ENCODE assay signal across 8 cellular contexts in genomic region chr12:6821271-6821673, GRCh38. TPM values are rescaled to one million over a fixed set of nuclear protein-coding genes. Genes with fewer than 3 reads are reported as not detected.
A peak's percentile ranks its signal among the peaks of the same experiment; 100 is the strongest.
DNase-seq lines count a peak whose midpoint lies in the region; ATAC-seq and TF ChIP-seq lines count a peak whose summit lies in the region.

No MANE protein-coding gene starts in this region.

- POLR2A ChIA-PET in activated CD8-positive, alpha-beta T cell treated with anti-CD3 and anti-CD28 coated beads, Interleukin-2, amount 10 ng/mL, durations not matched to agents 7 days and 5 days (lab: Charles Lee): interaction anchor here (1.3 to 1.5 kb wide), 3 partner anchors 24 to 97 kb away, joined by 3 to 5 read pairs (median 3); partner anchors contain the start of gene MLF2

- ATAC-seq in activated CD8-positive, alpha-beta T cell treated with anti-CD3 and anti-CD28 coated beads, Interleukin-2, amount 10 ng/mL, durations not matched to agents 7 days and 5 days: peak; percentile 14
- ATAC-seq in GM21528 (IDR thresholded peaks at IDR 0.05; ENCODE audit: low FRiP score, unreplicated experiment): no peak

- H3K4me1 Mint-ChIP-seq in activated CD8-positive, alpha-beta T cell treated with anti-CD3 and anti-CD28 coated beads, Interleukin-2, amount 10 ng/mL, durations not matched to agents 7 days and 5 days (ENCODE audit: low read depth): peaks cover 22% of the 10 kb centered on the region
- H3K4me1 Mint-ChIP-seq in neural crest cell: peaks cover 77% of the 10 kb centered on the region

- no peaks in the 10 kb centered on the region for H3K9me3 Mint-ChIP-seq in activated CD8-positive, alpha-beta T cell treated with anti-CD3 and anti-CD28 coated beads, Interleukin-2, amount 10 ng/mL, durations not matched to agents 7 days and 5 days (ENCODE audit: insufficient read depth)
- H3K9me3 Mint-ChIP-seq in neural crest cell: no peaks in the 10 kb centered on the region

- H3K27me3 Mint-ChIP-seq in activated CD8-positive, alpha-beta T cell treated with anti-CD3 and anti-CD28 coated beads, Interleukin-2, amount 10 ng/mL, durations not matched to agents 7 days and 5 days (ENCODE audit: low read depth): peaks cover 50% of the 10 kb centered on the region
- peaks cover 6% of the 10 kb centered on the region for H3K27me3 Mint-ChIP-seq in neural crest cell (ENCODE audit: low read depth)

- TF ChIP-seq CTCF in neural crest cell (conservative IDR thresholded peaks at IDR 0.05): no peak

- DNase-seq in NCI-H524 (lab: John Stamatoyannopoulos, UW): peak; percentile 62 to 85
- DNase-seq in NCI-H524 treated with DMSO at 0.1 percent for 48 hours (lab: John Stamatoyannopoulos, UW): no peak
- peak; percentile 39 to 61 for DNase-seq in NCI-H187 (lab: John Stamatoyannopoulos, UW)
- DNase-seq in activated CD8-positive, alpha-beta T cell treated with anti-CD3 and anti-CD28 coated beads, Interleukin-2, amount 10 ng/mL, durations not matched to agents 7 days and 5 days: no peak
- peak; percentile 26 for DNase-seq in foreskin melanocyte
- DNase-seq in neural crest cell (ENCODE audit: low read depth, low spot score): no peak
- DNase-seq in HUDEP-2 (lab: John Stamatoyannopoulos, UW; ENCODE audit: unreplicated experiment in 76 of 76): no peak

- peak overlapping the region; percentile 51 for H3K27ac Mint-ChIP-seq in activated CD8-positive, alpha-beta T cell treated with anti-CD3 and anti-CD28 coated beads, Interleukin-2, amount 10 ng/mL, durations not matched to agents 7 days and 5 days
- peak overlapping the region; percentile 98 for H3K27ac Mint-ChIP-seq in neural crest cell (ENCODE audit: unreplicated experiment)

- CTCF ChIA-PET in activated CD8-positive, alpha-beta T cell treated with anti-CD3 and anti-CD28 coated beads, Interleukin-2, amount 10 ng/mL, durations not matched to agents 7 days and 5 days (lab: Charles Lee): interaction anchor here (0.7 to 10.3 kb wide), 8 partner anchors 10 to 85 kb away, joined by 3 to 116 read pairs (median 4); partner anchors contain the start of gene MLF2

- no peaks in the 10 kb centered on the region for H3K36me3 Mint-ChIP-seq in activated CD8-positive, alpha-beta T cell treated with anti-CD3 and anti-CD28 coated beads, Interleukin-2, amount 10 ng/mL, durations not matched to agents 7 days and 5 days (ENCODE audit: low read depth)
- H3K36me3 Mint-ChIP-seq in neural crest cell (ENCODE audit: low read depth): peaks cover 6% of the 10 kb centered on the region

- peak overlapping the region; percentile 17 for H3K4me3 Mint-ChIP-seq in activated CD8-positive, alpha-beta T cell treated with anti-CD3 and anti-CD28 coated beads, Interleukin-2, amount 10 ng/mL, durations not matched to agents 7 days and 5 days
- H3K4me3 Mint-ChIP-seq in neural crest cell: peak overlapping the region; percentile 87

RNA-seq across cellular contexts. Expression of gene GPR162, which starts 0.3 kb away (rescaled TPM):
- total RNA-seq in activated CD8-positive, alpha-beta T cell treated with anti-CD3 and anti-CD28 coated beads, Interleukin-2, amount 10 ng/mL, durations not matched to agents 7 days and 5 days: under 1 TPM; 0.13 to 0.34 TPM
- 16.4 and 17.4 TPM in 2 replicates for total RNA-seq in neural crest cell

RNA-seq across cellular contexts. Expression of gene P3H3, which starts 6.9 kb away (rescaled TPM):
- under 1 TPM in 1 of 2 experiments, not detected in 1; 0.26 TPM for total RNA-seq in activated CD8-positive, alpha-beta T cell treated with anti-CD3 and anti-CD28 coated beads, Interleukin-2, amount 10 ng/mL, durations not matched to agents 7 days and 5 days
- 47.4 and 52.7 TPM in 2 replicates for total RNA-seq in neural crest cell

RNA-seq across cellular contexts. Expression of gene GNB3, which starts 19.5 kb away (rescaled TPM):
- total RNA-seq in activated CD8-positive, alpha-beta T cell treated with anti-CD3 and anti-CD28 coated beads, Interleukin-2, amount 10 ng/mL, durations not matched to agents 7 days and 5 days: under 1 TPM in 1 of 2 experiments, not detected in 1; 0.08 TPM
- 21.2 and 22.2 TPM in 2 replicates for total RNA-seq in neural crest cell

RNA-seq across cellular contexts. Expression of gene CDCA3, which starts 29.8 kb away (rescaled TPM):
- total RNA-seq in activated CD8-positive, alpha-beta T cell treated with anti-CD3 and anti-CD28 coated beads, Interleukin-2, amount 10 ng/mL, durations not matched to agents 7 days and 5 days: 100 to 1,000 TPM; 103 to 115 TPM
- total RNA-seq in neural crest cell: 67.9 and 71.7 TPM in 2 replicates

RNA-seq across cellular contexts. Expression of gene USP5, which starts 30.7 kb away (rescaled TPM):
- 100 to 1,000 TPM; 105 to 108 TPM for total RNA-seq in activated CD8-positive, alpha-beta T cell treated with anti-CD3 and anti-CD28 coated beads, Interleukin-2, amount 10 ng/mL, durations not matched to agents 7 days and 5 days
- total RNA-seq in neural crest cell: 172 and 173 TPM in 2 replicates

Comparison
In these comparisons a context has a peak if more than half of its experiments do, and no peak if none do; other contexts are left out.
1. DNase-seq: peak in NCI-H524 (2 of 2), NCI-H187 (2 of 2) and foreskin melanocyte (single experiment); none in NCI-H524 treated with DMSO at 0.1 percent for 48 hours (single experiment), activated CD8-positive, alpha-beta T cell treated with anti-CD3 and anti-CD28 coated beads, Interleukin-2, amount 10 ng/mL, durations not matched to agents 7 days and 5 days (single experiment), neural crest cell (single experiment) and HUDEP-2 (0 of 76).
2. RNA of gene GPR162, which starts 0.3 kb away (total RNA-seq): 16.4 to 17.4 TPM in neural crest cell; 0.13 to 0.34 TPM in activated CD8-positive, alpha-beta T cell treated with anti-CD3 and anti-CD28 coated beads, Interleukin-2, amount 10 ng/mL, durations not matched to agents 7 days and 5 days; every median in the first group is over 10 times any median in the second.
3. RNA of gene P3H3, which starts 6.9 kb away (total RNA-seq): 47.4 to 52.7 TPM in neural crest cell; 0.26 TPM in activated CD8-positive, alpha-beta T cell treated with anti-CD3 and anti-CD28 coated beads, Interleukin-2, amount 10 ng/mL, durations not matched to agents 7 days and 5 days; every median in the first group is over 10 times any median in the second.
4. RNA of gene GNB3, which starts 19.5 kb away (total RNA-seq): 21.2 to 22.2 TPM in neural crest cell; 0.08 TPM in activated CD8-positive, alpha-beta T cell treated with anti-CD3 and anti-CD28 coated beads, Interleukin-2, amount 10 ng/mL, durations not matched to agents 7 days and 5 days; every median in the first group is over 10 times any median in the second.